18 cellular contexts compared by ENCODE assay signal in genomic region chr6:61947311-61947970, GRCh38.
DNase-seq lines count a peak whose midpoint lies in the region; ATAC-seq and TF ChIP-seq lines count a peak whose summit lies in the region.
"Had no signal": no experiment of that assay in that cellular context is flagged by ENCODE, and none has a peak within 500 bp of the region (broad histone marks: within the 10 kb centered on the region; RNA-seq: fewer than 3 reads in every experiment).

No MANE protein-coding gene starts in this region.

- H3K9me3 Mint-ChIP-seq in naive B cell, result peaks cover 0 to 8% (median 4%) of the 10 kb centered on the region in 7 donors
- H3K9me3 Mint-ChIP-seq: CD4-positive, alpha-beta T cell had no signal

- ATAC-seq in naive B cell (ENCODE audit: low read depth in 2 of 2) (peak; percentile 48 to 54), HG02981 (IDR thresholded peaks at IDR 0.05; ENCODE audit: unreplicated experiment) (no peak)
- ATAC-seq: CD8-positive, alpha-beta T cell had no signal

- no peaks in the 10 kb centered on the region for H3K36me3 ChIP-seq in OCI-LY3 (replicated peaks; ENCODE audit: low read depth, low read length)
- H3K36me3 ChIP-seq in osteoblast (ENCODE audit: insufficient read depth, low read length), result no peaks in the 10 kb centered on the region
- H3K36me3 ChIP-seq: BLaER1 treated with 17β-estradiol and CSF1 and Interleukin-3, amounts not matched to agents 10 nM and 100 nM had no signal

- H3K9me3 ChIP-seq in OCI-LY3 (ENCODE audit: insufficient read depth, low read length), result no peaks in the 10 kb centered on the region
- H3K9me3 ChIP-seq in osteoblast (ENCODE audit: low read depth, low read length), result peaks cover 5% of the 10 kb centered on the region
- H3K9me3 ChIP-seq: BLaER1 treated with 17β-estradiol and CSF1 and Interleukin-3, amounts not matched to agents 10 nM and 100 nM; Caco-2 had no signal

- no peak overlapping the region for H3K27ac ChIP-seq in OCI-LY3 (ENCODE audit: low read length)
- H3K27ac ChIP-seq in osteoblast (ENCODE audit: low read depth, low read length), result no peak overlapping the region
- H3K27ac ChIP-seq: BLaER1 treated with 17β-estradiol and CSF1 and Interleukin-3, amounts not matched to agents 10 nM and 100 nM; C4-2B had no signal

- H3K27me3 ChIP-seq in OCI-LY3 (ENCODE audit: low read depth, low read length) (no peaks in the 10 kb centered on the region), osteoblast (ENCODE audit: insufficient read depth, low read length) (no peaks in the 10 kb centered on the region)
- H3K27me3 ChIP-seq: BLaER1 treated with 17β-estradiol and CSF1 and Interleukin-3, amounts not matched to agents 10 nM and 100 nM had no signal

- H3K4me1 ChIP-seq in OCI-LY3 (ENCODE audit: low read length) (peaks cover 17% of the 10 kb centered on the region), osteoblast (ENCODE audit: insufficient read depth, low read length) (no peaks in the 10 kb centered on the region)
- H3K4me1 ChIP-seq: BLaER1 treated with 17β-estradiol and CSF1 and Interleukin-3, amounts not matched to agents 10 nM and 100 nM; Caco-2 had no signal

- H3K4me3 ChIP-seq in OCI-LY3 (ENCODE audit: low read length), result no peak overlapping the region
- H3K4me3 ChIP-seq in osteoblast (ENCODE audit: insufficient read depth, low read length), result no peak overlapping the region
- H3K4me3 ChIP-seq: BLaER1 treated with 17β-estradiol and CSF1 and Interleukin-3, amounts not matched to agents 10 nM and 100 nM had no signal

- no peaks in the 10 kb centered on the region for H3K27me3 Mint-ChIP-seq in naive B cell
- H3K27me3 Mint-ChIP-seq: B cell; CD4-positive, alpha-beta T cell had no signal

- H3K27ac Mint-ChIP-seq in naive B cell, result peak overlapping the region in 1 of 6 donors; percentile 3
- H3K27ac Mint-ChIP-seq: B cell; CD4-positive, alpha-beta T cell; CD8-positive, alpha-beta T cell had no signal

- no peak for TF ChIP-seq CTCF in OCI-LY3 (IDR thresholded peaks at IDR 0.05; ENCODE audit: low read depth, low read length)
- TF ChIP-seq CTCF in osteoblast (IDR thresholded peaks at IDR 0.05; ENCODE audit: extremely low read depth, low read depth, low read length), result no peak

- peak overlapping the region; percentile 4; the same call in 1 of the 2 replicates for H3K4me2 ChIP-seq in OCI-LY3 (ENCODE audit: low read length)
- no peak overlapping the region for H3K4me2 ChIP-seq in osteoblast (ENCODE audit: insufficient read depth, low read length)
- H3K4me2 ChIP-seq: BLaER1 treated with 17β-estradiol and CSF1 and Interleukin-3, amounts not matched to agents 10 nM and 100 nM had no signal

- no peaks in the 10 kb centered on the region for H3K79me2 ChIP-seq in OCI-LY3 (ENCODE audit: low read length)
- H3K79me2 ChIP-seq in osteoblast (ENCODE audit: insufficient read depth, low read length), result no peaks in the 10 kb centered on the region

- H3K4me1 Mint-ChIP-seq in naive B cell, result peaks cover 3 to 28% (median 17%) of the 10 kb centered on the region in 3 donors

- H3K4me3 Mint-ChIP-seq in naive B cell, result no peak overlapping the region
- H3K4me3 Mint-ChIP-seq: B cell; CD4-positive, alpha-beta T cell; CD8-positive, alpha-beta T cell had no signal

- H2AFZ ChIP-seq in OCI-LY3 (ENCODE audit: low read depth, low read length), result no peak overlapping the region
- no peak overlapping the region for H2AFZ ChIP-seq in osteoblast (ENCODE audit: low read length)

- H3K9ac ChIP-seq in OCI-LY3 (ENCODE audit: low read length), result no peak overlapping the region
- H3K9ac ChIP-seq: BLaER1 treated with 17β-estradiol and CSF1 and Interleukin-3, amounts not matched to agents 10 nM and 100 nM had no signal

- no peak for DNase-seq in naive B cell
- DNase-seq in superior temporal gyrus (ENCODE audit: extremely low spot score), result peak; percentile 35
- no peak for DNase-seq in osteoblast (ENCODE audit: insufficient read length, low spot score, missing footprints)
- DNase-seq in AG08396 (ENCODE audit: low spot score), result no peak
- DNase-seq: 8988T; ACHN; AML-193; Caco-2; Calu3; CD4-positive, alpha-beta T cell; CD8-positive, alpha-beta T cell; DMS79 treated with DMSO at 0.1 percent for 48 hours; GF-D8 had no signal

- H4K20me1 ChIP-seq in OCI-LY3 (ENCODE audit: insufficient read depth, low read length), result no peaks in the 10 kb centered on the region
- no peaks in the 10 kb centered on the region for H4K20me1 ChIP-seq in osteoblast (ENCODE audit: insufficient read depth, low read length)
- H4K20me1 ChIP-seq: BLaER1 treated with 17β-estradiol and CSF1 and Interleukin-3, amounts not matched to agents 10 nM and 100 nM had no signal

- H3K36me3 Mint-ChIP-seq in naive B cell, result peaks cover 18 to 19% of the 10 kb centered on the region in 2 donors
- H3K36me3 Mint-ChIP-seq: CD8-positive, alpha-beta T cell had no signal
